ENCODE assay signal across 27 cellular contexts in the genomic region with DNA sequence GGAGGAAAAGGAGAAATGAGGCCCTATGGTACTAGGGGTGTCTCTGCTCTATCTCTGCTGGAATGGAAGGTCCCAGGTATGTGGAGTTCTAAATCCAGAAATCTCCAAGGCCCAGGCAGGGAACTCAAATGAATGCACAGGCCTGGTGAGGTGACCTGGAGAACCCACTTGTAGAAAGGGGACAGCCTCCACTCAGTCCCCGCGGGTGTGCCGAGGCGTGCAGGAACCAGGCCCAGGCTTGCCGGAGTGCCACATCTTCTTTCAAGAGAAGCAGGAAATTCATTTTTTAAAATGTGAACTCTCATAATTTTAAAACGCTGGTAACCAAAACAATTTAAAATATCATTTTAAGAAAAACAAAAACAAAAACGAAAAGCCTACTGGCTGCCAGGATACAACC. TPM values are rescaled to one million over a fixed set of nuclear protein-coding genes. Genes with fewer than 3 reads are reported as not detected.
"Had no signal": no experiment of that assay in that cellular context is flagged by ENCODE, and none has a peak within 500 bp of the region (broad histone marks: within the 10 kb centered on the region; RNA-seq: fewer than 3 reads in every experiment).

No MANE protein-coding gene starts in this region.

- H3K27me3 ChIP-seq: dorsolateral prefrontal cortex, esophagus muscularis mucosa, sigmoid colon, testis, tibial artery, upper lobe of left lung, vagina had no signal

- H3K27ac ChIP-seq: esophagus muscularis mucosa, foreskin keratinocyte, heart right ventricle, psoas muscle, sigmoid colon, testis, tibial artery, upper lobe of left lung, vagina had no signal

- H3K4me1 Mint-ChIP-seq: endodermal cell; naive thymus-derived CD4-positive, alpha-beta T cell; nephron had no signal

- FAIRE-seq: colon had no signal

- H3K9me3 ChIP-seq: esophagus muscularis mucosa, heart right ventricle, psoas muscle, sigmoid colon, testis, tibial artery, upper lobe of left lung, vagina had no signal

- H3K27ac Mint-ChIP-seq: endodermal cell; immature natural killer cell; naive thymus-derived CD4-positive, alpha-beta T cell; nephron; stimulated activated memory B cell treated with anti-CD40 and anti-IgM and Interleukin-4, amounts not matched to agents 10 μg/mL and 1 μg/mL and 100 μg/mL, for 72 hours had no signal

- H3K4me3 Mint-ChIP-seq: endodermal cell; immature natural killer cell; naive thymus-derived CD4-positive, alpha-beta T cell; nephron; stimulated activated memory B cell treated with anti-CD40 and anti-IgM and Interleukin-4, amounts not matched to agents 10 μg/mL and 1 μg/mL and 100 μg/mL, for 72 hours had no signal

- H3K4me1 ChIP-seq: esophagus muscularis mucosa, psoas muscle, sigmoid colon, testis, tibial artery, upper lobe of left lung, vagina had no signal

- DNase-seq: effector CD4-positive, alpha-beta T cell; glutamatergic neuron; heart right ventricle; hippocampal formation; islet precursor cell; mesenchymal stem cell; midbrain; naive thymus-derived CD4-positive, alpha-beta T cell; psoas muscle; right cardiac atrium; sigmoid colon; stimulated activated CD4-positive, alpha-beta T cell treated with anti-CD3 and anti-CD28 coated beads, Interleukin-4, amount 100 ng/mL, for 4 hours; stimulated activated naive CD8-positive, alpha-beta T cell treated with anti-CD3 and anti-CD28 coated beads, Interleukin-15, Interleukin-2, amounts not matched to agents 100 U/mL and 50 U/mL, for 24 hours; substantia nigra; testis; tibial artery had no signal

- H3K36me3 Mint-ChIP-seq: immature natural killer cell; naive thymus-derived CD4-positive, alpha-beta T cell; stimulated activated memory B cell treated with anti-CD40 and anti-IgM and Interleukin-4, amounts not matched to agents 10 μg/mL and 1 μg/mL and 100 μg/mL, for 72 hours had no signal

- H3K36me3 ChIP-seq: esophagus muscularis mucosa, heart right ventricle, sigmoid colon, tibial artery, upper lobe of left lung, vagina had no signal

- H3K4me3 ChIP-seq: dorsolateral prefrontal cortex, esophagus muscularis mucosa, heart right ventricle, lung, psoas muscle, sigmoid colon, testis, tibial artery, upper lobe of left lung, vagina had no signal

- H3K9me3 Mint-ChIP-seq: endodermal cell; immature natural killer cell; naive thymus-derived CD4-positive, alpha-beta T cell; nephron; stimulated activated memory B cell treated with anti-CD40 and anti-IgM and Interleukin-4, amounts not matched to agents 10 μg/mL and 1 μg/mL and 100 μg/mL, for 72 hours had no signal

RNA-seq across cellular contexts. Expression of gene ADCY5, which starts 32.2 kb away (rescaled TPM):
- total RNA-seq: naive thymus-derived CD4-positive, alpha-beta T cell had no signal
